Comparison of ENCODE assay signal across 1 cellular context in genomic region chr9:137240321-137240840, GRCh38.
A peak's percentile ranks its signal among the peaks of the same experiment; 100 is the strongest.
TF ChIP-seq lines count a peak whose summit lies in the region.

No MANE protein-coding gene starts in this region.

TF ChIP-seq in K562, 482 proteins besides CTCF, POLR2A, EP300 and RAD21 (continued from another document and continues in another):
- TF ChIP-seq ZMIZ1 (IDR thresholded peaks at IDR 0.05; ENCODE audit: low read depth in 2 of 2, low read length in 2 of 2) (no peak), HNRNPK (IDR thresholded peaks at IDR 0.05; ENCODE audit: low read depth, low read length, poor library complexity, severe bottlenecking) (peak; percentile 7), CAMTA2 (CRISPR knock-in tag; conservative IDR thresholded peaks at IDR 0.05) (peak; percentile 80; the same call in 1 of the 2 replicates), RCOR1 (IDR thresholded peaks at IDR 0.05; ENCODE audit: borderline replicate concordance in 1 of 2, low read depth in 2 of 2, low read length in 2 of 2) (no peak), SMAD4 (CRISPR knock-in tag; conservative IDR thresholded peaks at IDR 0.05) (peak; percentile 92), EGR1 (conservative IDR thresholded peaks at IDR 0.05) (peak; percentile 78), NELFE (IDR thresholded peaks at IDR 0.05; ENCODE audit: insufficient read depth, insufficient read length) (no peak), NR2F6 (CRISPR knock-in tag; IDR thresholded peaks at IDR 0.05) (no peak), POLR3A (IDR thresholded peaks at IDR 0.05; ENCODE audit: borderline replicate concordance, extremely low read depth, insufficient read depth, insufficient read length) (no peak), ZNF589 (CRISPR knock-in tag; IDR thresholded peaks at IDR 0.05; ENCODE audit: low read depth) (peak; percentile 84), OTX1 (CRISPR knock-in tag; IDR thresholded peaks at IDR 0.05) (no peak), EP400 (IDR thresholded peaks at IDR 0.05) (no peak), PTTG1 (tag; IDR thresholded peaks at IDR 0.05; ENCODE audit: low read depth) (no peak), U2AF2 (optimal IDR thresholded peaks at IDR 0.05; ENCODE audit: low read depth, low read length) (no peak), MAZ (CRISPR knock-in tag; conservative IDR thresholded peaks at IDR 0.05 in 1 of 2, IDR thresholded peaks at IDR 0.05 in 1 of 2) (peak; percentile 92 to 98), FUS (optimal IDR thresholded peaks at IDR 0.05; ENCODE audit: low read depth, low read length) (peak; percentile 95), CHD1 (IDR thresholded peaks at IDR 0.05; ENCODE audit: low read length) (peak; percentile 88), PYGO2 (tag; IDR thresholded peaks at IDR 0.05) (no peak), CREB3 (tag; conservative IDR thresholded peaks at IDR 0.05; ENCODE audit: low read depth) (no peak), PCBP1 (IDR thresholded peaks at IDR 0.05; ENCODE audit: low read depth, low read length, poor library complexity, severe bottlenecking) (peak; percentile 49), POU5F1 (IDR thresholded peaks at IDR 0.05; ENCODE audit: borderline replicate concordance, low read depth, low read length, partially characterized antibody) (no peak), ZNF277 (CRISPR knock-in tag; IDR thresholded peaks at IDR 0.05; ENCODE audit: borderline replicate concordance) (no peak), CHAMP1 (IDR thresholded peaks at IDR 0.05) (no peak), HDAC6 (IDR thresholded peaks at IDR 0.05; ENCODE audit: low read depth, low read length) (no peak), CBX8 (IDR thresholded peaks at IDR 0.05; ENCODE audit: borderline replicate concordance, extremely low read depth, low read depth, low read length, poor library complexity, severe bottlenecking) (no peak), NFRKB (IDR thresholded peaks at IDR 0.05; ENCODE audit: low read depth) (no peak; the same call in 1 of the 2 replicates), HDAC3 (IDR thresholded peaks at IDR 0.05; ENCODE audit: borderline replicate concordance, partially characterized antibody) (no peak), MAX (CRISPR knock-in tag; IDR thresholded peaks at IDR 0.05) (peak; percentile 94), ZBTB40 (IDR thresholded peaks at IDR 0.05) (no peak), ZBTB40 (CRISPR knock-in tag; IDR thresholded peaks at IDR 0.05) (no peak), CREB3L1 (IDR thresholded peaks at IDR 0.05; ENCODE audit: borderline replicate concordance, low read depth) (peak; percentile 85; the same call in 1 of the 2 replicates), ZNF583 (CRISPR knock-in tag; IDR thresholded peaks at IDR 0.05) (0 out of 2 replicates have a peak, but pooled peaks have one; percentile 68), HMBOX1 (IDR thresholded peaks at IDR 0.05) (no peak), STAT5A (IDR thresholded peaks at IDR 0.05; ENCODE audit: borderline replicate concordance, low read length) (no peak; the same call in 1 of the 2 replicates), ZNF197 (CRISPR knock-in tag; IDR thresholded peaks at IDR 0.05; ENCODE audit: low read depth) (no peak)
